ENCODE assay signal across 21 cellular contexts in the genomic region with DNA sequence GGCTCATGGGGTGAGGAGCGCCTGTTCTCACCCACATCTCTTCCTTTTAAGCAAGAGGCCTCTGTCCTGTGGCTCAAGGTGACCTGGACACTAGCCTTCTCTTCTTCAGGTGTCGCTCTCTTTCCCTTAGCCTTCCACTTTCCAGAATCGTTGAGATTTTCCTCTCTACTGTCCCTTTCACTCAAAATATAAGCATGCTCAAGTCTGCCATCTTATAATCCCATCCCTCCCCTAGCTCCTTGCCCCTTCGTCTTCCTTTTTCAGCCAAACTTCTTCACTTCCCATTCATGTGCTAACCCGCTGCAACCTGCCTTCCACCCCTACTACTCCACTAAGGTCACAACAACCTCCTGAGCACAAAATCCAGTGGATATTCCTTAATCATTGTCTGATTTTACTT. TPM values are rescaled to one million over a fixed set of nuclear protein-coding genes. Genes with fewer than 3 reads are reported as not detected.
DNase-seq lines count a peak whose midpoint lies in the region; ATAC-seq, FAIRE-seq and TF ChIP-seq lines count a peak whose summit lies in the region.
"Had no signal": no experiment of that assay in that cellular context is flagged by ENCODE, and none has a peak within 500 bp of the region (broad histone marks: within the 10 kb centered on the region; RNA-seq: fewer than 3 reads in every experiment).

No MANE protein-coding gene starts in this region.

- WGBS in A549 (ENCODE audit: missing lambda C conversion rate): 92% methylated on average over 5 of the region's 5 CpGs
- WGBS in right lobe of liver (ENCODE audit: insufficient coverage, low coverage, low lambda C conversion rate, missing lambda C conversion rate): 93% methylated on average over 4 of the region's 5 CpGs

- no peak for TF ChIP-seq EP300 in A549 (IDR thresholded peaks at IDR 0.05)

- ATAC-seq in A549: peak; percentile 4 to 65; a peak in 1 of 6 replicates
- peak; percentile 17 for ATAC-seq in left lobe of liver
- ATAC-seq in right lobe of liver: peak; percentile 7 to 37 (median 19)
- ATAC-seq in GM19328 (IDR thresholded peaks at IDR 0.05; ENCODE audit: unreplicated experiment): no peak

- TF ChIP-seq RAD21 in A549 (conservative IDR thresholded peaks at IDR 0.05 in 1 of 2, IDR thresholded peaks at IDR 0.05 in 1 of 2): no peak

- no peak overlapping the region for H3K4me2 ChIP-seq in A549
- H3K4me2 ChIP-seq: BLaER1 had no signal

- intact Hi-C loops in right lobe of liver (cut with DNase I): no loop called here

- no peaks in the 10 kb centered on the region for H3K27me3 ChIP-seq in right lobe of liver
- H3K27me3 ChIP-seq: BE2C, BLaER1 had no signal

- CTCF ChIA-PET in A549 (lab: Yijun Ruan, JAX): no interaction called here

- H3K4me1 ChIP-seq in A549 (peaks cover 14% of the 10 kb centered on the region; the same call in 1 of the 3 replicates), right lobe of liver (peaks cover 0 to 4% (median 0%) of the 10 kb centered on the region in 4 donors)
- H3K4me1 ChIP-seq: BE2C, BLaER1, Caco-2 had no signal

- H3K4me3 ChIP-seq in A549 (no peak overlapping the region), right lobe of liver (no peak overlapping the region)
- H3K4me3 ChIP-seq: BLaER1 had no signal

- TF ChIP-seq POLR2A in A549 (IDR thresholded peaks at IDR 0.05; ENCODE audit: low read length): no peak
- no peak for TF ChIP-seq POLR2A in right lobe of liver (IDR thresholded peaks at IDR 0.05)

- H3K36me3 ChIP-seq in right lobe of liver: peaks cover 0 to 87% (median 47%) of the 10 kb centered on the region in 4 donors
- H3K36me3 ChIP-seq: BE2C, BLaER1 had no signal

- H3K27ac ChIP-seq in A549 (no peak overlapping the region), right lobe of liver (no peak overlapping the region)
- H3K27ac ChIP-seq: 22Rv1, BLaER1 had no signal

- no peak for FAIRE-seq in A549 (lab: Jason Lieb, UNC)
- FAIRE-seq: D721Med, G401.6, GM12891, GM19239 had no signal

- POLR2A ChIA-PET in A549 (lab: Yijun Ruan, JAX): no interaction called here

- H3K9me3 ChIP-seq in A549 (no peaks in the 10 kb centered on the region), right lobe of liver (no peaks in the 10 kb centered on the region)
- H3K9me3 ChIP-seq: BE2C, BLaER1, Caco-2 had no signal

- TF ChIP-seq CTCF in A549 (IDR thresholded peaks at IDR 0.05): no peak
- no peak for TF ChIP-seq CTCF in right lobe of liver (IDR thresholded peaks at IDR 0.05)

- DNase-seq in A549 (ENCODE audit: low read depth in 1 of 2, low spot score in 1 of 2): no peak
- DNase-seq in left lobe of liver (ENCODE audit: low spot score): no peak
- no peak for DNase-seq in right lobe of liver
- DNase-seq in OCI-M2 (lab: John Stamatoyannopoulos, UW; ENCODE audit: unreplicated experiment): no peak
- DNase-seq: ACHN; BE2C; C1 segment of cervical spinal cord; Caco-2; Calu3; CD4-positive, alpha-beta memory T cell; CD4-positive, CD25-positive, alpha-beta regulatory T cell; CD8-positive, alpha-beta memory T cell; DMS79 treated with DMSO at 0.1 percent for 48 hours; GF-D8 had no signal

TF ChIP-seq in A549, 52 proteins besides CTCF, POLR2A, EP300 and RAD21:
- TF ChIP-seq CEBPB (IDR thresholded peaks at IDR 0.05) (no peak), JUN (IDR thresholded peaks at IDR 0.05) (0 out of 5 replicates have a peak, but pooled peaks of 1 of the 2 experiments have one; percentile 52), TFCP2L1 (CRISPR knock-in tag; IDR thresholded peaks at IDR 0.05) (peak; percentile 69; the same call in 1 of the 2 replicates), POLR2AphosphoS2 (conservative IDR thresholded peaks at IDR 0.05; ENCODE audit: low read length) (peak; percentile 90), FOXS1 (CRISPR knock-in tag; IDR thresholded peaks at IDR 0.05) (no peak)
- TF ChIP-seq, protein P1, sequence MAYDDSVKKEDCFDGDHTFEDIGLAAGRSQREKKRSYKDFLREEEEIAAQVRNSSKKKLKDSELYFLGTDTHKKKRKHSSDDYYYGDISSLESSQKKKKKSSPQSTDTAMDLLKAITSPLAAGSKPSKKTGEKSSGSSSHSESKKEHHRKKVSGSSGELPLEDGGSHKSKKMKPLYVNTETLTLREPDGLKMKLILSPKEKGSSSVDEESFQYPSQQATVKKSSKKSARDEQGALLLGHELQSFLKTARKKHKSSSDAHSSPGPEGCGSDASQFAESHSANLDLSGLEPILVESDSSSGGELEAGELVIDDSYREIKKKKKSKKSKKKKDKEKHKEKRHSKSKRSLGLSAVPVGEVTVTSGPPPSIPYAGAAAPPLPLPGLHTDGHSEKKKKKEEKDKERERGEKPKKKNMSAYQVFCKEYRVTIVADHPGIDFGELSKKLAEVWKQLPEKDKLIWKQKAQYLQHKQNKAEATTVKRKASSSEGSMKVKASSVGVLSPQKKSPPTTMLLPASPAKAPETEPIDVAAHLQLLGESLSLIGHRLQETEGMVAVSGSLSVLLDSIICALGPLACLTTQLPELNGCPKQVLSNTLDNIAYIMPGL (CRISPR knock-in tag; IDR thresholded peaks at IDR 0.05; ENCODE audit: borderline replicate concordance): 0 out of 2 replicates have a peak, but pooled peaks have one; percentile 7

RNA-seq across cellular contexts. Expression of a gene that starts 13.1 kb away (rescaled TPM):
- polyA plus RNA-seq in A549 (2011; rRNA removed) (563 and 672 TPM in 2 replicates), A549 (2017; fragmentation: RNase III; extraction: RNeasy Plus Mini Kit Qiagen cat#74134 plus additional on column Dnase treatment) (494 to 552 TPM (median 495 TPM) in 3 replicates)
- polyA plus RNA-seq in A549 (2012; cell fraction: cytosol; rRNA removed): 218 and 220 TPM in 2 replicates
- 70.5 and 156 TPM in 2 replicates for polyA plus RNA-seq in A549 (2012; cell fraction: nucleus; rRNA removed)
- polyA minus RNA-seq in A549 (2011; rRNA and poly(A)+ RNA removed): 221 and 291 TPM in 2 replicates
- total RNA-seq in left lobe of liver (526 TPM), right lobe of liver (1,000 to 10,000 TPM in 1 of 6 experiments, 100 to 1,000 TPM in 5; 477 to 1,242 (median 773) TPM)
- total RNA-seq: CD4-positive, CD25-positive, alpha-beta regulatory T cell had no signal
- polyA plus RNA-seq: CD8-positive, alpha-beta memory T cell had no signal

RNA-seq across cellular contexts. Expression of a gene that starts 44.8 kb away (rescaled TPM):
- polyA plus RNA-seq in A549 (2011; rRNA removed) (8.4 and 12.1 TPM in 2 replicates), A549 (2017; fragmentation: RNase III; extraction: RNeasy Plus Mini Kit Qiagen cat#74134 plus additional on column Dnase treatment) (8.4 to 8.6 TPM (median 8.5 TPM) in 3 replicates)
- 4.3 and 4.4 TPM in 2 replicates for polyA plus RNA-seq in A549 (2012; cell fraction: cytosol; rRNA removed)
- 3.0 and 3.9 TPM in 2 replicates for polyA plus RNA-seq in A549 (2012; cell fraction: nucleus; rRNA removed)
- polyA minus RNA-seq in A549 (2011; rRNA and poly(A)+ RNA removed): 1.4 and 1.6 TPM in 2 replicates
- total RNA-seq in left lobe of liver (21.7 TPM), right lobe of liver (10 to 100 TPM; 12.2 to 32.8 (median 18.2) TPM)
